ENCODE assay signal across 24 cellular contexts in the genomic region with DNA sequence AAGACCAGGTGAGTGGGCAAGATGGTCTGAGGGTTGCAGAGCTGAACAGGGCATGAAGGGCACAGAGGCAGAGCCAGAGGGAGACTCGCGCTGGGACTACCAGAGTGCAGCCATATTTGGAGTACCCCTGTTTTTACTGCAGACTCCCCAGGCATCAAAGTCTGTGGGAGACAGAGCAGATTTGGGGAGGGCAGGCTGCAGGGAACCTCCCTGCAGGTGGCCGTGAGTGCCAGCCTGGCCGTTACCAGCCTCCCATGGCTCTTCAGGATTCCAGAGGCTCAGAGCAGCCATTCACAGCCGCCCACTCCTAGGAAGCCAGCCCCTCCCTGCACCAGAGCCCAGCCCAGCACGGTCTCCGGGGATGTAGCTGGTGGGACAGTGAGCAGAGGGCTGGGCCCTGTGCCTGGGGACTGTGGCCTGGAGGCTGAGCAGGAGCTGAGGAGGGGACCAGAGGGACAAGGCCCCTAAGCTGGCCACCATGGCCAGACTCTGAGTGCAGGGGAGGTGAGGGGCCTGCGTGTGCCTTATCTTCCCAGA. TPM values are rescaled to one million over a fixed set of nuclear protein-coding genes. Genes with fewer than 3 reads are reported as not detected.
DNase-seq lines count a peak whose midpoint lies in the region; ATAC-seq, FAIRE-seq and TF ChIP-seq lines count a peak whose summit lies in the region.
"Had no signal": no experiment of that assay in that cellular context is flagged by ENCODE, and none has a peak within 500 bp of the region (broad histone marks: within the 10 kb centered on the region; RNA-seq: fewer than 3 reads in every experiment).

SEPTIN3 (plus strand) TSS at position 334 of the 537 bp plus-strand sequence. CDS start 2,050 bp downstream, outside the sequence.

- no peak within 1 kb of the TSS for H2AFZ ChIP-seq in SK-N-SH (ENCODE audit: low read depth)

- H3K27ac ChIP-seq in SK-N-SH (ENCODE audit: low read depth in 2 of 2, low read length in 1 of 2) (no peak within 1 kb of the TSS), kidney (ENCODE audit: low read depth in 2 of 2, low read length in 2 of 2) (no peak within 1 kb of the TSS)
- H3K27ac ChIP-seq: 22Rv1, brain microvascular endothelial cell, skin epidermis had no signal

- H3K9me3 ChIP-seq in SK-N-SH (no peaks in the 10 kb centered on the region), T-helper 17 cell (ENCODE audit: control insufficient read depth, low read length, poor library complexity, severe bottlenecking) (no peaks in the 10 kb centered on the region), kidney (ENCODE audit: control insufficient read depth in 1 of 2, low read length in 2 of 2) (no peaks in the 10 kb centered on the region)

- no peak within 1 kb of the TSS for H3K4me3 Mint-ChIP-seq in T-helper 17 cell
- H3K4me3 Mint-ChIP-seq in stimulated activated effector memory CD8-positive, alpha-beta T cell treated with anti-CD3 and anti-CD28 coated beads, Interleukin-12 subunit alpha, Interleukin-12 subunit beta, amount 100 ng/mL, for 72 hours = no peak within 1 kb of the TSS
- H3K4me3 Mint-ChIP-seq: CD8-positive, alpha-beta T cell had no signal

- peaks cover 3% of the 10 kb centered on the region for H3K4me1 Mint-ChIP-seq in T-helper 17 cell
- H3K4me1 Mint-ChIP-seq in stimulated activated effector memory CD8-positive, alpha-beta T cell treated with anti-CD3 and anti-CD28 coated beads, Interleukin-12 subunit alpha, Interleukin-12 subunit beta, amount 100 ng/mL, for 72 hours = peaks cover 7% of the 10 kb centered on the region

- H3F3A ChIP-seq in SK-N-SH (replicated peaks; ENCODE audit: insufficient read depth) = no peaks in the 10 kb centered on the region

- peaks cover 0 to 10% of the 10 kb centered on the region in 2 experiments; a peak in 1 of 4 replicates for H3K4me1 ChIP-seq in SK-N-SH (ENCODE audit: control insufficient read depth in 1 of 2, insufficient read depth in 2 of 2, low read depth in 1 of 2, low read length in 1 of 2)
- H3K4me1 ChIP-seq in kidney (ENCODE audit: control insufficient read depth in 1 of 2, insufficient read depth in 1 of 2, low read depth in 1 of 2, low read length in 2 of 2) = no peaks in the 10 kb centered on the region

- TF ChIP-seq EP300 in SK-N-SH (IDR thresholded peaks at IDR 0.05; ENCODE audit: borderline replicate concordance in 1 of 2, low read depth in 1 of 2, low read length in 1 of 2) = no peak

- H3K9me2 ChIP-seq in SK-N-SH = no peaks in the 10 kb centered on the region

- H3K79me2 ChIP-seq in SK-N-SH (ENCODE audit: insufficient read depth) = no peaks in the 10 kb centered on the region

- H3K36me3 Mint-ChIP-seq in T-helper 17 cell (ENCODE audit: low read depth) = no peaks in the 10 kb centered on the region
- no peaks in the 10 kb centered on the region for H3K36me3 Mint-ChIP-seq in stimulated activated effector memory CD8-positive, alpha-beta T cell treated with anti-CD3 and anti-CD28 coated beads, Interleukin-12 subunit alpha, Interleukin-12 subunit beta, amount 100 ng/mL, for 72 hours
- H3K36me3 Mint-ChIP-seq: CD8-positive, alpha-beta T cell had no signal

- no peak for FAIRE-seq in kidney (lab: Jason Lieb, UNC)
- FAIRE-seq: colon, endometrium, GM18507 had no signal

- H3K4me3 ChIP-seq in SK-N-SH (ENCODE audit: low read depth in 2 of 2, low read length in 1 of 2) (no peak within 1 kb of the TSS), kidney (ENCODE audit: low read length in 2 of 2) (no peak within 1 kb of the TSS)
- H3K4me3 ChIP-seq: lung, skin epidermis had no signal

- ATAC-seq in SK-N-SH treated with all-trans-retinoic acid at 6 μM for 48 hours = no peak
- ATAC-seq in T-helper 17 cell = no peak
- no peak for ATAC-seq in stimulated activated effector memory CD8-positive, alpha-beta T cell treated with anti-CD3 and anti-CD28 coated beads, Interleukin-12 subunit alpha, Interleukin-12 subunit beta, amount 100 ng/mL, for 72 hours
- ATAC-seq in HG02642 (IDR thresholded peaks at IDR 0.05; ENCODE audit: poor library complexity, unreplicated experiment) = no peak
- no peak for ATAC-seq in GM21786 (IDR thresholded peaks at IDR 0.05; ENCODE audit: unreplicated experiment)
- ATAC-seq: CD8-positive, alpha-beta T cell had no signal

- H3K36me3 ChIP-seq in SK-N-SH (replicated peaks in 1 of 2; ENCODE audit: control insufficient read depth in 1 of 2, insufficient read depth in 2 of 2, low read length in 1 of 2) (no peaks in the 10 kb centered on the region), kidney (ENCODE audit: control insufficient read depth in 1 of 2, insufficient read depth in 2 of 2, low read length in 2 of 2) (no peaks in the 10 kb centered on the region)
- H3K36me3 ChIP-seq: brain microvascular endothelial cell had no signal

- H3K27ac Mint-ChIP-seq in T-helper 17 cell = peak within 1 kb of the TSS; percentile 41
- H3K27ac Mint-ChIP-seq in stimulated activated effector memory CD8-positive, alpha-beta T cell treated with anti-CD3 and anti-CD28 coated beads, Interleukin-12 subunit alpha, Interleukin-12 subunit beta, amount 100 ng/mL, for 72 hours = peak within 1 kb of the TSS; percentile 66
- H3K27ac Mint-ChIP-seq: CD8-positive, alpha-beta T cell had no signal

- no peak within 1 kb of the TSS for H3K4me2 ChIP-seq in SK-N-SH

- WGBS in SK-N-SH (ENCODE audit: low lambda C conversion rate) = 75% methylated on average over 2 of the region's 8 CpGs

- no peak for TF ChIP-seq CTCF in SK-N-SH (IDR thresholded peaks at IDR 0.05)
- TF ChIP-seq CTCF in kidney (IDR thresholded peaks at IDR 0.05; ENCODE audit: borderline replicate concordance, extremely low read depth, insufficient read depth) = no peak

- no peaks in the 10 kb centered on the region for H4K20me1 ChIP-seq in SK-N-SH (ENCODE audit: insufficient read depth)

- TF ChIP-seq RAD21 in SK-N-SH (IDR thresholded peaks at IDR 0.05; ENCODE audit: low read length) = no peak

- no peaks in the 10 kb centered on the region for H3K27me3 ChIP-seq in SK-N-SH (ENCODE audit: insufficient read depth)

- intact Hi-C loops in kidney (cut with DNase I) = no loop called here

- H3K9ac ChIP-seq in SK-N-SH = no peak within 1 kb of the TSS
- H3K9ac ChIP-seq in kidney (ENCODE audit: low read length in 2 of 2) = no peak within 1 kb of the TSS

- H3K27me3 Mint-ChIP-seq in T-helper 17 cell = peaks cover 45% of the 10 kb centered on the region

- peak; percentile 39 for DNase-seq in SK-N-SH
- DNase-seq in T-helper 17 cell = no peak
- peak; percentile 57 for DNase-seq in iPS-NIHi7 (ENCODE audit: extremely low spot score)
- DNase-seq in stimulated activated effector memory CD8-positive, alpha-beta T cell treated with anti-CD3 and anti-CD28 coated beads, Interleukin-12 subunit alpha, Interleukin-12 subunit beta, amount 100 ng/mL, for 72 hours (ENCODE audit: low spot score in 2 of 2) = no peak
- no peak for DNase-seq in kidney
- DNase-seq: activated CD4-positive, CD25-positive, alpha-beta regulatory T cell; activated gamma-delta T cell treated with Interleukin-2 at 50 U/mL for 16 hours; activated T-cell treated with anti-CD3 and anti-CD28 coated beads, Interleukin-2, amount 50 U/mL, for 1 hour; brain microvascular endothelial cell; CD8-positive, alpha-beta T cell; GDM1; GOT3; NCI-H1092; NCI-H1930 had no signal

- H3K9me3 Mint-ChIP-seq in stimulated activated effector memory CD8-positive, alpha-beta T cell treated with anti-CD3 and anti-CD28 coated beads, Interleukin-12 subunit alpha, Interleukin-12 subunit beta, amount 100 ng/mL, for 72 hours = no peaks in the 10 kb centered on the region
- H3K9me3 Mint-ChIP-seq: CD8-positive, alpha-beta T cell had no signal

- CTCF ChIA-PET in SK-N-SH (lab: Yijun Ruan, JAX) = interaction anchor here (0.7 to 1.3 kb wide), 3 partner anchors 11 to 17 kb away, joined by 4 to 6 read pairs (median 5); partner anchors contain the start of gene SMIM45

- POLR2A ChIA-PET in SK-N-SH (lab: Yijun Ruan, JAX) = no interaction called here

TF ChIP-seq in SK-N-SH, 30 proteins besides CTCF, POLR2A, EP300 and RAD21:
- TF ChIP-seq, protein P1, sequence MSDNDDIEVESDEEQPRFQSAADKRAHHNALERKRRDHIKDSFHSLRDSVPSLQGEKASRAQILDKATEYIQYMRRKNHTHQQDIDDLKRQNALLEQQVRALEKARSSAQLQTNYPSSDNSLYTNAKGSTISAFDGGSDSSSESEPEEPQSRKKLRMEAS (IDR thresholded peaks at IDR 0.05; ENCODE audit: low read depth) = no peak
- no peak for TF ChIP-seq USF1 (IDR thresholded peaks at IDR 0.05; ENCODE audit: borderline replicate concordance, low read depth)
TF ChIP-seq in SK-N-SH: peak in this region for 0.

TF ChIP-seq in SK-N-SH treated with all-trans-retinoic acid at 6 μM for 48 hours, 23 proteins besides CTCF, POLR2A, EP300 and RAD21 (continues in another document):
- TF ChIP-seq ZNF8 (CRISPR knock-in tag; IDR thresholded peaks at IDR 0.05) (no peak), ARNTL (CRISPR knock-in tag; IDR thresholded peaks at IDR 0.05; ENCODE audit: borderline replicate concordance, low read depth) (no peak), ZNF565 (CRISPR knock-in tag; conservative IDR thresholded peaks at IDR 0.05; ENCODE audit: low read depth) (no peak)
- TF ChIP-seq, protein P2, sequence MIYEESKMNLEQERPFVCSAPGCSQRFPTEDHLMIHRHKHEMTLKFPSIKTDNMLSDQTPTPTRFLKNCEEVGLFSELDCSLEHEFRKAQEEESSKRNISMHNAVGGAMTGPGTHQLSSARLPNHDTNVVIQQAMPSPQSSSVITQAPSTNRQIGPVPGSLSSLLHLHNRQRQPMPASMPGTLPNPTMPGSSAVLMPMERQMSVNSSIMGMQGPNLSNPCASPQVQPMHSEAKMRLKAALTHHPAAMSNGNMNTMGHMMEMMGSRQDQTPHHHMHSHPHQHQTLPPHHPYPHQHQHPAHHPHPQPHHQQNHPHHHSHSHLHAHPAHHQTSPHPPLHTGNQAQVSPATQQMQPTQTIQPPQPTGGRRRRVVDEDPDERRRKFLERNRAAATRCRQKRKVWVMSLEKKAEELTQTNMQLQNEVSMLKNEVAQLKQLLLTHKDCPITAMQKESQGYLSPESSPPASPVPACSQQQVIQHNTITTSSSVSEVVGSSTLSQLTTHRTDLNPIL (CRISPR knock-in tag; IDR thresholded peaks at IDR 0.05; ENCODE audit: low read depth) = no peak

RNA-seq across cellular contexts. Expression of gene SEPTIN3, which starts in this region (rescaled TPM):
- polyA plus RNA-seq in SK-N-SH (2012; rRNA removed) (0.35 and 0.89 TPM in 2 replicates), kidney (ENCODE audit: insufficient read depth, low read depth, low replicate concordance) (0.49 TPM)
- polyA plus RNA-seq in SK-N-SH (2012; cell fraction: cytosol; rRNA removed) = 0.62 and 1.1 TPM in 2 replicates
- polyA plus RNA-seq in SK-N-SH (2012; cell fraction: nucleus; rRNA removed) = 0.34 and 0.37 TPM in 2 replicates
- total RNA-seq in T-helper 17 cell (under 1 TPM in 1 of 2 donors, not detected in 1; 0.42 TPM), kidney (0.22 TPM)
- total RNA-seq: LHCN-M2 had no signal

Comparison
In these comparisons a context has a peak if more than half of its experiments do, and no peak if none do; other contexts are left out.
1. DNase-seq: peak in SK-N-SH (single experiment) and iPS-NIHi7 (single experiment); none in T-helper 17 cell (0 of 3), stimulated activated effector memory CD8-positive, alpha-beta T cell treated with anti-CD3 and anti-CD28 coated beads, Interleukin-12 subunit alpha, Interleukin-12 subunit beta, amount 100 ng/mL, for 72 hours (0 of 2) and kidney (single experiment).